In genomic region chr2:170943596-170943995, GRCh38 we compare ENCODE assay signal across 23 cellular contexts. TPM values are rescaled to one million over a fixed set of nuclear protein-coding genes. Genes with fewer than 3 reads are reported as not detected.
A peak's percentile ranks its signal among the peaks of the same experiment; 100 is the strongest.
DNase-seq lines count a peak whose midpoint lies in the region; ATAC-seq and TF ChIP-seq lines count a peak whose summit lies in the region.
"Had no signal": no experiment of that assay in that cellular context is flagged by ENCODE, and none has a peak within 500 bp of the region (broad histone marks: within the 10 kb centered on the region; RNA-seq: fewer than 3 reads in every experiment).

No MANE protein-coding gene starts in this region.

- H3K9me3 Mint-ChIP-seq in activated naive CD4-positive, alpha-beta T cell treated with anti-CD3 and anti-CD28 coated beads, Interleukin-2, amount 50 U/mL, for 72 hours = no peaks in the 10 kb centered on the region
- no peaks in the 10 kb centered on the region for H3K9me3 Mint-ChIP-seq in activated CD4-positive, alpha-beta T cell treated with anti-CD3 and anti-CD28 coated beads for 36 hours (ENCODE audit: low read depth)
- H3K9me3 Mint-ChIP-seq: CD4-positive, CD25-positive, alpha-beta regulatory T cell; CD8-positive, alpha-beta T cell had no signal

- H3K36me3 ChIP-seq in adrenal gland (replicated peaks in 1 of 2) = no peaks in the 10 kb centered on the region
- no peaks in the 10 kb centered on the region for H3K36me3 ChIP-seq in parathyroid adenoma (ENCODE audit: control insufficient read depth, insufficient read depth, low read length)
- H3K36me3 ChIP-seq in OCI-LY7 (ENCODE audit: insufficient read depth, low read length) = peaks cover 61% of the 10 kb centered on the region

- H2AFZ ChIP-seq in parathyroid adenoma (no peak overlapping the region), OCI-LY7 (ENCODE audit: low read length) (no peak overlapping the region)
- H2AFZ ChIP-seq: GM23248 had no signal

- BruUV-seq in OCI-LY7 (replicated peaks; lab: Mats Ljungman, UMichigan) = no TSS peak

- H3K9me3 ChIP-seq in adrenal gland (replicated peaks in 1 of 3) (no peaks in the 10 kb centered on the region), parathyroid adenoma (ENCODE audit: control insufficient read depth, low read length) (no peaks in the 10 kb centered on the region), OCI-LY7 (ENCODE audit: low read length) (0 out of 2 replicates have a peak, but pooled peaks cover 5% of the 10 kb centered on the region)
- H3K9me3 ChIP-seq: BLaER1, Caco-2 had no signal

- H4K20me1 ChIP-seq in OCI-LY7 (ENCODE audit: insufficient read depth, low read length) = peaks cover 31% of the 10 kb centered on the region

- H3K4me1 ChIP-seq in adrenal gland (replicated peaks in 1 of 2) (peaks cover 15 to 75% of the 10 kb centered on the region in 2 donors), parathyroid adenoma (peaks cover 7% of the 10 kb centered on the region), OCI-LY7 (ENCODE audit: insufficient read depth, low read length, poor library complexity, severe bottlenecking) (peaks cover 9% of the 10 kb centered on the region)
- H3K4me1 ChIP-seq: BLaER1, Caco-2 had no signal

- TF ChIP-seq CTCF in adrenal gland (IDR thresholded peaks at IDR 0.05) = no peak
- no peak for TF ChIP-seq CTCF in parathyroid adenoma (IDR thresholded peaks at IDR 0.05)
- no peak for TF ChIP-seq CTCF in OCI-LY7 (conservative IDR thresholded peaks at IDR 0.05; ENCODE audit: low read length)

- no peaks in the 10 kb centered on the region for H3K36me3 Mint-ChIP-seq in activated naive CD4-positive, alpha-beta T cell treated with anti-CD3 and anti-CD28 coated beads, Interleukin-2, amount 50 U/mL, for 72 hours
- peaks cover 14% of the 10 kb centered on the region for H3K36me3 Mint-ChIP-seq in activated CD4-positive, alpha-beta T cell treated with anti-CD3 and anti-CD28 coated beads for 36 hours (ENCODE audit: low read depth)
- H3K36me3 Mint-ChIP-seq: CD4-positive, CD25-positive, alpha-beta regulatory T cell had no signal

- no peak overlapping the region for H3K4me3 ChIP-seq in adrenal gland
- no peak overlapping the region for H3K4me3 ChIP-seq in parathyroid adenoma (ENCODE audit: low read depth, low read length)
- no peak overlapping the region for H3K4me3 ChIP-seq in OCI-LY7 (ENCODE audit: low read depth, low read length, poor library complexity, severe bottlenecking)
- H3K4me3 ChIP-seq: BLaER1, GM12878, GM23248 had no signal

- H3K4me3 Mint-ChIP-seq in activated CD4-positive, alpha-beta T cell treated with anti-CD3 and anti-CD28 coated beads for 36 hours = no peak overlapping the region
- H3K4me3 Mint-ChIP-seq: B cell; CD8-positive, alpha-beta T cell had no signal

- H3K27ac ChIP-seq in adrenal gland (peak overlapping the region in 3 of 5 donors; percentile 32 to 48 (median 40)), parathyroid adenoma (no peak overlapping the region), OCI-LY7 (ENCODE audit: low read depth, low read length, poor library complexity, severe bottlenecking) (no peak overlapping the region)
- H3K27ac ChIP-seq: 22Rv1, BLaER1, C4-2B, GM23248 had no signal

- no peak for TF ChIP-seq POLR2A in adrenal gland (IDR thresholded peaks at IDR 0.05)

- ATAC-seq in activated naive CD4-positive, alpha-beta T cell treated with anti-CD3 and anti-CD28 coated beads, Interleukin-2, amount 50 U/mL, for 72 hours = no peak
- no peak for ATAC-seq in activated CD4-positive, alpha-beta T cell treated with anti-CD3 and anti-CD28 coated beads for 36 hours
- ATAC-seq: CD8-positive, alpha-beta T cell; GM12878 had no signal

- peak overlapping the region; percentile 16 to 53 for H3K27ac Mint-ChIP-seq in activated naive CD4-positive, alpha-beta T cell treated with anti-CD3 and anti-CD28 coated beads, Interleukin-2, amount 50 U/mL, for 72 hours
- no peak overlapping the region for H3K27ac Mint-ChIP-seq in activated CD4-positive, alpha-beta T cell treated with anti-CD3 and anti-CD28 coated beads for 36 hours
- H3K27ac Mint-ChIP-seq: B cell; CD8-positive, alpha-beta T cell had no signal

- CTCF ChIA-PET in OCI-LY7 (lab: Charles Lee; ENCODE audit: unreplicated experiment) = no interaction called here
- CTCF ChIA-PET in activated CD4-positive, alpha-beta T cell treated with anti-CD3 and anti-CD28 coated beads for 36 hours (lab: Charles Lee) = interaction anchor here (1.2 to 2.9 kb wide), 3 partner anchors 10 to 29 kb away, joined by 3 to 9 read pairs (median 8); partner anchors contain the start of gene GORASP2

- H3K9me2 ChIP-seq in OCI-LY7 (ENCODE audit: insufficient read depth, low read length) = no peaks in the 10 kb centered on the region

- no peak for DNase-seq in activated naive CD4-positive, alpha-beta T cell treated with anti-CD3 and anti-CD28 coated beads, Interleukin-2, amount 50 U/mL, for 72 hours (ENCODE audit: low spot score in 2 of 2)
- no peak for DNase-seq in activated naive CD4-positive, alpha-beta T cell treated with anti-CD3 and anti-CD28 coated beads, Interleukin-2, amount 50 U/mL, for 16 hours
- peak; percentile 10 for DNase-seq in EH (ENCODE audit: low read depth)
- peak in 1 of 7 donors; percentile 19 for DNase-seq in adrenal gland
- DNase-seq in T-helper 1 cell = no peak
- DNase-seq in OCI-LY7 (ENCODE audit: low spot score) = no peak
- DNase-seq in activated CD4-positive, alpha-beta T cell treated with anti-CD3 and anti-CD28 coated beads for 36 hours = no peak
- DNase-seq: Caco-2; CD4-positive, CD25-positive, alpha-beta regulatory T cell; CD8-positive, alpha-beta T cell; DMS153; DND-41; EL; GDM1; GM23248; H7; HCEC 1CT had no signal

- H3K4me2 ChIP-seq in parathyroid adenoma (ENCODE audit: low read length) = peak overlapping the region; percentile 31
- no peak overlapping the region for H3K4me2 ChIP-seq in OCI-LY7 (ENCODE audit: low read length)
- H3K4me2 ChIP-seq: BLaER1 had no signal

- peaks cover 33% of the 10 kb centered on the region for H3K79me2 ChIP-seq in parathyroid adenoma
- peaks cover 100% of the 10 kb centered on the region for H3K79me2 ChIP-seq in OCI-LY7 (ENCODE audit: insufficient read depth, low read depth, low read length)

- H3K27me3 ChIP-seq in adrenal gland (no peaks in the 10 kb centered on the region), parathyroid adenoma (ENCODE audit: control insufficient read depth, insufficient read depth, low read length) (no peaks in the 10 kb centered on the region)
- H3K27me3 ChIP-seq: BLaER1 had no signal

- no peak overlapping the region for H3K9ac ChIP-seq in parathyroid adenoma
- H3K9ac ChIP-seq: BLaER1, GM23248 had no signal

- POLR2A ChIA-PET in OCI-LY7 (lab: Charles Lee) = interaction anchor here (0.8 kb wide), 1 partner anchor 10 kb away, joined by 3 read pairs; no protein-coding TSS in a partner anchor
- POLR2A ChIA-PET in activated CD4-positive, alpha-beta T cell treated with anti-CD3 and anti-CD28 coated beads for 36 hours (lab: Charles Lee) = no interaction called here

- no peaks in the 10 kb centered on the region for H3K27me3 Mint-ChIP-seq in activated CD4-positive, alpha-beta T cell treated with anti-CD3 and anti-CD28 coated beads for 36 hours
- H3K27me3 Mint-ChIP-seq: B cell; CD4-positive, CD25-positive, alpha-beta regulatory T cell had no signal

- intact Hi-C loops in adrenal gland (cut with DNase I) = no loop called here
- intact Hi-C loops in OCI-LY7 (cut with micrococcal nuclease; ENCODE audit: unreplicated experiment) = no loop called here
- intact Hi-C loops in activated CD4-positive, alpha-beta T cell treated with anti-CD3 and anti-CD28 coated beads for 36 hours (cut with DNase I, micrococcal nuclease) = no loop called here

- peaks cover 54% of the 10 kb centered on the region for H3K4me1 Mint-ChIP-seq in activated CD4-positive, alpha-beta T cell treated with anti-CD3 and anti-CD28 coated beads for 36 hours

- 51 to 84% (median 63%) methylated on average over 5 to 6 of the region's 6 CpGs for WGBS in adrenal gland, 4 donors

RNA-seq across cellular contexts. Expression of gene GORASP2, which starts 14.5 kb away (rescaled TPM):
- 10 to 100 TPM; 64.9 to 69.8 TPM for total RNA-seq in activated naive CD4-positive, alpha-beta T cell treated with anti-CD3 and anti-CD28 coated beads, Interleukin-2, amount 50 U/mL, for 72 hours
- total RNA-seq in adrenal gland = 100 to 1,000 TPM in 2 of 8 donors, 10 to 100 TPM in 6; 72.2 to 138 (median 89.0) TPM
- polyA plus RNA-seq in adrenal gland = 100 to 1,000 TPM in 1 of 3 donors, 10 to 100 TPM in 2; 25.6 to 201 (median 30.2) TPM
- 30.7 and 44.2 TPM in 2 replicates for total RNA-seq in OCI-LY7 (2014; rRNA removed; shearing (Covaris generic))
- 84.8 and 94.3 TPM in 2 replicates for total RNA-seq in OCI-LY7 (2022)
- total RNA-seq in activated CD4-positive, alpha-beta T cell treated with anti-CD3 and anti-CD28 coated beads for 36 hours = 10 to 100 TPM; 66.5 to 69.8 TPM

Comparison
In these comparisons a context has a peak if more than half of its experiments do, and no peak if none do; other contexts are left out.
1. H3K27ac ChIP-seq: peak in adrenal gland (3 of 5); none in parathyroid adenoma (single experiment) and OCI-LY7 (single experiment).